20 cellular contexts compared by ENCODE assay signal in genomic region chr14:35929171-35929570, GRCh38.
"Had no signal": no experiment of that assay in that cellular context is flagged by ENCODE, and none has a peak within 500 bp of the region (broad histone marks: within the 10 kb centered on the region; RNA-seq: fewer than 3 reads in every experiment).

No MANE protein-coding gene starts in this region.

- H3K27ac ChIP-seq: coronary artery, esophagus squamous epithelium, neutrophil, parathyroid adenoma, right lobe of liver, suprapubic skin, transverse colon, upper lobe of right lung, uterus had no signal

- DNase-seq: effector memory CD8-positive, alpha-beta T cell; erythroblast; esophagus squamous epithelium; foreskin melanocyte; hypothalamus; immature natural killer cell; islet precursor cell; natural killer cell; right lobe of liver; small intestine; stimulated activated CD4-positive, alpha-beta T cell treated with anti-CD3 and anti-CD28 coated beads, Interleukin-15, amount 100 ng/mL, for 24 hours; stimulated activated CD4-positive, alpha-beta T cell treated with anti-CD3 and anti-CD28 coated beads, Interleukin-2, amount 100 ng/mL, for 48 hours; stimulated activated naive B cell treated with anti-CD40 and anti-IgM and Interleukin-4, amounts not matched to agents 10 μg/mL and 1 μg/mL and 100 μg/mL, for 72 hours; transverse colon; upper lobe of right lung; uterus had no signal

- ATAC-seq: effector memory CD8-positive, alpha-beta T cell; natural killer cell; right lobe of liver; stimulated activated naive B cell treated with anti-CD40 and anti-IgM and Interleukin-4, amounts not matched to agents 10 μg/mL and 1 μg/mL and 100 μg/mL, for 72 hours; upper lobe of right lung had no signal
